27 cellular contexts compared by ENCODE assay signal in the genomic region with DNA sequence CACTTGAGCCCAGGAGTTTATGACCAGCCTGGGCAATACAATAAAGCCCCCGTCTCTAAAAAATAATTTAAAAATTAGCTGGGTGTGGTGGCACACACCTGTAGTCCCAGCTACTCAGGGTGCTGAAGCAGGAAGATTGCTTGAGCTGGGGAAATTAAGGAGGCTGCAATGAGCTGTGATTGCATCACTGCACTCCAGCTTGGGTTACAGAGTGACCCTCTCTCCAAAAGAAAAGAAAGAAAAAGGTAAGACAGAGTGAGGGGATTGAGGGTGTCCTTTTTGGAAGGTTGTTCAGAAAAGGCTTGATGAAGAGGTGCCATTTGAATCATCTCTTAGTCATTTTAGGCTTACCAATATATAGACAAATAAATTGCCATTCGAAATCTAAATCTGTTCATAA. TPM values are rescaled to one million over a fixed set of nuclear protein-coding genes. Genes with fewer than 3 reads are reported as not detected.
DNase-seq lines count a peak whose midpoint lies in the region; ATAC-seq and TF ChIP-seq lines count a peak whose summit lies in the region.
"Had no signal": no experiment of that assay in that cellular context is flagged by ENCODE, and none has a peak within 500 bp of the region (broad histone marks: within the 10 kb centered on the region; RNA-seq: fewer than 3 reads in every experiment).

No MANE protein-coding gene starts in this region.

- no peaks in the 10 kb centered on the region for H3K9me3 ChIP-seq in CD8-positive, alpha-beta T cell (ENCODE audit: low read length)
- no peaks in the 10 kb centered on the region for H3K9me3 ChIP-seq in transverse colon
- H3K9me3 ChIP-seq: adrenal gland, sigmoid colon, tibial artery had no signal

- no peak for TF ChIP-seq POLR2A in transverse colon (IDR thresholded peaks at IDR 0.05)

- CTCF ChIA-PET in CD8-positive, alpha-beta T cell (lab: Charles Lee): interaction anchor here (0.6 to 8.1 kb wide), 5 partner anchors 224 to 1137 kb away, joined by 3 to 79 read pairs (median 3); a partner anchor contains a TSS

- no peak for DNase-seq in activated T-cell treated with anti-CD3 and anti-CD28 coated beads, Interleukin-2, amount 50 U/mL, for 72 hours
- DNase-seq in activated T-cell treated with anti-CD3 and anti-CD28 coated beads, Interleukin-2, amount 50 U/mL, for 48 hours: no peak
- no peak for DNase-seq in CD8-positive, alpha-beta T cell
- DNase-seq in mesothelial cell of epicardium (ENCODE audit: low spot score in 2 of 2, unreplicated experiment in 2 of 2) (no peak), transverse colon (no peak), posterior cingulate gyrus (no peak)
- DNase-seq: activated CD4-positive, alpha-beta T cell treated with anti-CD3 and anti-CD28 coated beads, Interleukin-2, amount 50 U/mL, for 48 hours; adrenal gland; brain microvascular endothelial cell; DMS 273 treated with DMSO at 0.1 percent for 48 hours; effector memory CD8-positive, alpha-beta T cell; foreskin keratinocyte; HCEC 1CT; mesendoderm; NCI-H1092; NCI-H187 treated with DMSO at 0.1 percent for 48 hours; NCI-H69; sigmoid colon; stimulated activated naive CD8-positive, alpha-beta T cell treated with anti-CD3 and anti-CD28 coated beads, Interleukin-15, amount 100 ng/mL, for 72 hours; tibial artery; WERI-Rb-1 had no signal

- in situ Hi-C loops in transverse colon (cut with MboI; ENCODE audit: low pct_ligation_motif_present in 1 of 4, low pct_unique_long_range_greater_than_20kb in 1 of 4, low sequenced_read_pairs in 3 of 4): loop anchor here in 2 of 4 donors (10.0 kb wide), 2 partner anchors 244 to 434 kb away; no protein-coding TSS in a partner anchor

- no peak for TF ChIP-seq CTCF in CD8-positive, alpha-beta T cell (IDR thresholded peaks at IDR 0.05)
- TF ChIP-seq CTCF in mesothelial cell of epicardium (IDR thresholded peaks at IDR 0.05; ENCODE audit: unreplicated experiment): no peak
- TF ChIP-seq CTCF in transverse colon (IDR thresholded peaks at IDR 0.05): no peak

- H3K4me3 Mint-ChIP-seq in activated T-cell treated with anti-CD3 and anti-CD28 coated beads, Interleukin-2, amount 50 U/mL, for 72 hours: peak overlapping the region in 1 of 2 donors; percentile 21
- H3K4me3 Mint-ChIP-seq in CD8-positive, alpha-beta T cell: no peak overlapping the region
- peak overlapping the region; percentile 1 for H3K4me3 Mint-ChIP-seq in activated T-helper 17 cell treated with anti-CD3 and anti-CD28 coated beads, Interleukin-2, amount 50 U/mL, for 72 hours
- no peak overlapping the region for H3K4me3 Mint-ChIP-seq in mesothelial cell of epicardium
- H3K4me3 Mint-ChIP-seq: effector memory CD8-positive, alpha-beta T cell; stimulated activated naive CD8-positive, alpha-beta T cell treated with anti-CD3 and anti-CD28 coated beads, Interleukin-15, amount 100 ng/mL, for 72 hours had no signal

- intact Hi-C loops in CD8-positive, alpha-beta T cell (cut with DNase I, micrococcal nuclease): loop anchor here in 1 of 2 experiments (5.0 kb wide), 1 partner anchor 52 kb away; no protein-coding TSS in a partner anchor
- intact Hi-C loops in transverse colon (cut with DNase I; ENCODE audit: low total_unique reads) (no loop called here), posterior cingulate gyrus (cut with DNase I) (no loop called here)

- H3K27me3 Mint-ChIP-seq in activated T-cell treated with anti-CD3 and anti-CD28 coated beads, Interleukin-2, amount 50 U/mL, for 72 hours (ENCODE audit: low read depth): no peaks in the 10 kb centered on the region
- no peaks in the 10 kb centered on the region for H3K27me3 Mint-ChIP-seq in CD8-positive, alpha-beta T cell (ENCODE audit: low read depth)
- no peaks in the 10 kb centered on the region for H3K27me3 Mint-ChIP-seq in activated T-helper 17 cell treated with anti-CD3 and anti-CD28 coated beads, Interleukin-2, amount 50 U/mL, for 72 hours
- peaks cover 4% of the 10 kb centered on the region for H3K27me3 Mint-ChIP-seq in mesothelial cell of epicardium (ENCODE audit: low read depth)
- H3K27me3 Mint-ChIP-seq: effector memory CD8-positive, alpha-beta T cell; stimulated activated naive CD8-positive, alpha-beta T cell treated with anti-CD3 and anti-CD28 coated beads, Interleukin-15, amount 100 ng/mL, for 72 hours had no signal

- peaks cover 44% of the 10 kb centered on the region for H3K4me1 Mint-ChIP-seq in activated T-cell treated with anti-CD3 and anti-CD28 coated beads, Interleukin-2, amount 50 U/mL, for 72 hours (ENCODE audit: low read depth)
- peaks cover 11% of the 10 kb centered on the region for H3K4me1 Mint-ChIP-seq in CD8-positive, alpha-beta T cell (ENCODE audit: low read depth)
- peaks cover 13% of the 10 kb centered on the region for H3K4me1 Mint-ChIP-seq in activated T-helper 17 cell treated with anti-CD3 and anti-CD28 coated beads, Interleukin-2, amount 50 U/mL, for 72 hours
- H3K4me1 Mint-ChIP-seq in mesothelial cell of epicardium: peaks cover 15% of the 10 kb centered on the region

- ATAC-seq in activated T-cell treated with anti-CD3 and anti-CD28 coated beads, Interleukin-2, amount 50 U/mL, for 72 hours (replicated peaks in 1 of 2): no peak
- ATAC-seq in CD8-positive, alpha-beta T cell: no peak
- ATAC-seq in activated T-helper 17 cell treated with anti-CD3 and anti-CD28 coated beads, Interleukin-2, amount 50 U/mL, for 72 hours (replicated peaks): no peak
- ATAC-seq in HG03432 (IDR thresholded peaks at IDR 0.05; ENCODE audit: unreplicated experiment): no peak
- ATAC-seq: effector memory CD8-positive, alpha-beta T cell; foreskin keratinocyte; stimulated activated naive CD8-positive, alpha-beta T cell treated with anti-CD3 and anti-CD28 coated beads, Interleukin-15, amount 100 ng/mL, for 72 hours had no signal

- no peak for TF ChIP-seq EP300 in transverse colon (IDR thresholded peaks at IDR 0.05; ENCODE audit: low read depth)

- no peaks in the 10 kb centered on the region for H3K27me3 ChIP-seq in CD8-positive, alpha-beta T cell (ENCODE audit: insufficient read depth, low read length)
- H3K27me3 ChIP-seq in transverse colon: no peaks in the 10 kb centered on the region
- H3K27me3 ChIP-seq: adrenal gland, brain microvascular endothelial cell, hepatocyte, sigmoid colon, tibial artery had no signal

- H3K4me3 ChIP-seq in CD8-positive, alpha-beta T cell (ENCODE audit: low read depth, low read length): no peak overlapping the region
- H3K4me3 ChIP-seq in transverse colon: no peak overlapping the region
- H3K4me3 ChIP-seq: adrenal gland, hepatocyte, sigmoid colon, SK-N-MC, tibial artery had no signal

- peaks cover 6 to 8% of the 10 kb centered on the region in 2 donors for H3K36me3 Mint-ChIP-seq in activated T-cell treated with anti-CD3 and anti-CD28 coated beads, Interleukin-2, amount 50 U/mL, for 72 hours (ENCODE audit: insufficient read depth in 2 of 2)
- peaks cover 11% of the 10 kb centered on the region for H3K36me3 Mint-ChIP-seq in CD8-positive, alpha-beta T cell
- peaks cover 9% of the 10 kb centered on the region for H3K36me3 Mint-ChIP-seq in activated T-helper 17 cell treated with anti-CD3 and anti-CD28 coated beads, Interleukin-2, amount 50 U/mL, for 72 hours (ENCODE audit: low read depth)
- H3K36me3 Mint-ChIP-seq in mesothelial cell of epicardium: no peaks in the 10 kb centered on the region

- WGBS in transverse colon (ENCODE audit: low coverage in 1 of 2), 2 donors: 75 to 89% methylated on average over 1 to 2 of the region's 2 CpGs

- H3K9me3 Mint-ChIP-seq in activated T-cell treated with anti-CD3 and anti-CD28 coated beads, Interleukin-2, amount 50 U/mL, for 72 hours: no peaks in the 10 kb centered on the region
- H3K9me3 Mint-ChIP-seq in CD8-positive, alpha-beta T cell: no peaks in the 10 kb centered on the region
- no peaks in the 10 kb centered on the region for H3K9me3 Mint-ChIP-seq in activated T-helper 17 cell treated with anti-CD3 and anti-CD28 coated beads, Interleukin-2, amount 50 U/mL, for 72 hours
- H3K9me3 Mint-ChIP-seq in mesothelial cell of epicardium: no peaks in the 10 kb centered on the region
- H3K9me3 Mint-ChIP-seq: effector memory CD8-positive, alpha-beta T cell; stimulated activated naive CD8-positive, alpha-beta T cell treated with anti-CD3 and anti-CD28 coated beads, Interleukin-15, amount 100 ng/mL, for 72 hours had no signal

- peak overlapping the region; percentile 51 for H3K27ac Mint-ChIP-seq in activated T-cell treated with anti-CD3 and anti-CD28 coated beads, Interleukin-2, amount 50 U/mL, for 72 hours
- H3K27ac Mint-ChIP-seq in CD8-positive, alpha-beta T cell: peak overlapping the region; percentile 43
- H3K27ac Mint-ChIP-seq in activated T-helper 17 cell treated with anti-CD3 and anti-CD28 coated beads, Interleukin-2, amount 50 U/mL, for 72 hours: peak overlapping the region; percentile 3
- peak overlapping the region; percentile 50 for H3K27ac Mint-ChIP-seq in mesothelial cell of epicardium
- H3K27ac Mint-ChIP-seq: stimulated activated naive CD8-positive, alpha-beta T cell treated with anti-CD3 and anti-CD28 coated beads, Interleukin-15, amount 100 ng/mL, for 72 hours had no signal

- POLR2A ChIA-PET in CD8-positive, alpha-beta T cell (lab: Charles Lee): no interaction called here

- H3K27ac ChIP-seq in CD8-positive, alpha-beta T cell (ENCODE audit: low read depth, low read length): no peak overlapping the region
- H3K27ac ChIP-seq in transverse colon: no peak overlapping the region
- H3K27ac ChIP-seq: adrenal gland, brain microvascular endothelial cell, C4-2B, foreskin keratinocyte, hepatocyte, RWPE1, sigmoid colon, SK-N-MC, tibial artery, WERI-Rb-1 had no signal

- H3K36me3 ChIP-seq in CD8-positive, alpha-beta T cell (ENCODE audit: insufficient read depth, low read length): no peaks in the 10 kb centered on the region
- H3K36me3 ChIP-seq in transverse colon: no peaks in the 10 kb centered on the region
- H3K36me3 ChIP-seq: adrenal gland, brain microvascular endothelial cell, sigmoid colon, tibial artery had no signal

- H3K4me1 ChIP-seq in CD8-positive, alpha-beta T cell (ENCODE audit: insufficient read depth, low read length): peaks cover 12% of the 10 kb centered on the region
- peaks cover 1 to 14% (median 11%) of the 10 kb centered on the region in 4 donors for H3K4me1 ChIP-seq in transverse colon
- H3K4me1 ChIP-seq: foreskin keratinocyte had no signal

RNA-seq across cellular contexts. Expression of a gene that starts 4.0 kb away (rescaled TPM):
- 100 to 1,000 TPM; 187 to 223 TPM for total RNA-seq in activated T-cell treated with anti-CD3 and anti-CD28 coated beads, Interleukin-2, amount 50 U/mL, for 72 hours
- 100 to 1,000 TPM; 460 to 474 TPM for total RNA-seq in CD8-positive, alpha-beta T cell
- 100 to 1,000 TPM; 151 to 223 TPM for total RNA-seq in activated T-helper 17 cell treated with anti-CD3 and anti-CD28 coated beads, Interleukin-2, amount 50 U/mL, for 72 hours
- 206 to 219 TPM (median 219 TPM) in 3 replicates for total RNA-seq in mesothelial cell of epicardium
- 100 to 1,000 TPM in 3 of 4 donors, 10 to 100 TPM in 1; 71.1 to 209 (median 141) TPM for total RNA-seq in transverse colon
